In genomic region chr19:10568444-10568825, GRCh38 we compare ENCODE assay signal across 6 cellular contexts. TPM values are rescaled to one million over a fixed set of nuclear protein-coding genes. Genes with fewer than 3 reads are reported as not detected.
DNase-seq lines count a peak whose midpoint lies in the region; ATAC-seq, FAIRE-seq and TF ChIP-seq lines count a peak whose summit lies in the region.

No MANE protein-coding gene starts in this region.

- peak overlapping the region; percentile 91 for H3K4me2 ChIP-seq in A549

- H3K4me3 ChIP-seq in A549: peak overlapping the region; percentile 88
- H3K4me3 ChIP-seq in heart left ventricle: peak overlapping the region; percentile 66 to 90 (median 82)

- peak overlapping the region; percentile 68 to 89 for H3K27ac ChIP-seq in A549
- H3K27ac ChIP-seq in heart left ventricle: peak overlapping the region in 11 of 12 donors; percentile 59 to 91 (median 83)

- no peak for FAIRE-seq in A549 (lab: Jason Lieb, UNC)

- no peak for TF ChIP-seq RAD21 in A549 (conservative IDR thresholded peaks at IDR 0.05 in 1 of 2, IDR thresholded peaks at IDR 0.05 in 1 of 2)

- H3K4me1 ChIP-seq in A549 (peaks cover 28% of the 10 kb centered on the region), heart left ventricle (peaks cover 8 to 54% (median 33%) of the 10 kb centered on the region in 12 donors)

- TF ChIP-seq POLR2A in A549 (IDR thresholded peaks at IDR 0.05; ENCODE audit: low read length) (no peak), heart left ventricle (IDR thresholded peaks at IDR 0.05) (no peak)

- intact Hi-C loops in heart left ventricle (cut with DNase I): loop anchor here in 8 of 10 donors (2.0 to 10.0 kb wide), 9 partner anchors 64 to 166 kb away; partner anchors contain the start of genes CDC37 (in 5 of the 8), KEAP1 (in 5 of the 8) and ILF3 (in 1 of the 8)

- CTCF ChIA-PET in A549 (lab: Yijun Ruan, JAX): interaction anchor here (1.4 to 3.0 kb wide), 6 partner anchors 13 to 180 kb away, joined by 3 to 12 read pairs (median 8); no protein-coding TSS in a partner anchor

- H3K9me3 ChIP-seq in A549: no peaks in the 10 kb centered on the region
- H3K9me3 ChIP-seq in heart left ventricle: no peaks in the 10 kb centered on the region

- no peaks in the 10 kb centered on the region for H3K27me3 ChIP-seq in heart left ventricle

- peak; percentile 1 to 51; a peak in 5 of 6 replicates for ATAC-seq in A549
- ATAC-seq in GM21825 (IDR thresholded peaks at IDR 0.05; ENCODE audit: unreplicated experiment): peak; percentile 8
- no peak for ATAC-seq in heart left ventricle

- DNase-seq in A549 (ENCODE audit: low read depth in 1 of 2, low spot score in 1 of 2): peak in 1 of 2 experiments; percentile 50
- DNase-seq in T-helper 9 cell: peak; percentile 49
- DNase-seq in heart left ventricle: peak in 1 of 5 donors; percentile 31
- peak; percentile 63 for DNase-seq in stimulated activated naive CD4-positive, alpha-beta T cell treated with Interleukin-2 at 50 U/mL for 16 hours (lab: John Stamatoyannopoulos, UW)
- DNase-seq in glomerular visceral epithelial cell (ENCODE audit: extremely low spot score): no peak

- POLR2A ChIA-PET in A549 (lab: Yijun Ruan, JAX): no interaction called here

- WGBS in A549 (ENCODE audit: missing lambda C conversion rate): no CpG with 5 or more reads among the region's 49 CpGs
- 0 to 1% (median 1%) methylated on average over 9 to 49 of the region's 49 CpGs for WGBS in heart left ventricle, 4 donors

- TF ChIP-seq CTCF in A549 (IDR thresholded peaks at IDR 0.05) (no peak), heart left ventricle (IDR thresholded peaks at IDR 0.05) (no peak)

- no peak for TF ChIP-seq EP300 in A549 (IDR thresholded peaks at IDR 0.05)

- H3K36me3 ChIP-seq in heart left ventricle: peaks cover 0 to 3% (median 0%) of the 10 kb centered on the region in 9 donors

TF ChIP-seq in A549, 52 proteins besides CTCF, POLR2A, EP300 and RAD21:
- TF ChIP-seq, protein P1, sequence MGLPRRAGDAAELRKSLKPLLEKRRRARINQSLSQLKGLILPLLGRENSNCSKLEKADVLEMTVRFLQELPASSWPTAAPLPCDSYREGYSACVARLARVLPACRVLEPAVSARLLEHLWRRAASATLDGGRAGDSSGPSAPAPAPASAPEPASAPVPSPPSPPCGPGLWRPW (IDR thresholded peaks at IDR 0.05): no peak
- TF ChIP-seq FOSL2 (IDR thresholded peaks at IDR 0.05): no peak
- TF ChIP-seq FOSL2 (CRISPR knock-in tag; IDR thresholded peaks at IDR 0.05): no peak
- no peak for TF ChIP-seq JUNB (IDR thresholded peaks at IDR 0.05)
- no peak for TF ChIP-seq NFE2L2 (conservative IDR thresholded peaks at IDR 0.05; ENCODE audit: low read length)
- TF ChIP-seq HOXB13 (CRISPR knock-in tag; IDR thresholded peaks at IDR 0.05; ENCODE audit: low read depth): no peak
- TF ChIP-seq MAZ (IDR thresholded peaks at IDR 0.05; ENCODE audit: borderline replicate concordance, low read depth, low read length): no peak
- TF ChIP-seq, protein P2, sequence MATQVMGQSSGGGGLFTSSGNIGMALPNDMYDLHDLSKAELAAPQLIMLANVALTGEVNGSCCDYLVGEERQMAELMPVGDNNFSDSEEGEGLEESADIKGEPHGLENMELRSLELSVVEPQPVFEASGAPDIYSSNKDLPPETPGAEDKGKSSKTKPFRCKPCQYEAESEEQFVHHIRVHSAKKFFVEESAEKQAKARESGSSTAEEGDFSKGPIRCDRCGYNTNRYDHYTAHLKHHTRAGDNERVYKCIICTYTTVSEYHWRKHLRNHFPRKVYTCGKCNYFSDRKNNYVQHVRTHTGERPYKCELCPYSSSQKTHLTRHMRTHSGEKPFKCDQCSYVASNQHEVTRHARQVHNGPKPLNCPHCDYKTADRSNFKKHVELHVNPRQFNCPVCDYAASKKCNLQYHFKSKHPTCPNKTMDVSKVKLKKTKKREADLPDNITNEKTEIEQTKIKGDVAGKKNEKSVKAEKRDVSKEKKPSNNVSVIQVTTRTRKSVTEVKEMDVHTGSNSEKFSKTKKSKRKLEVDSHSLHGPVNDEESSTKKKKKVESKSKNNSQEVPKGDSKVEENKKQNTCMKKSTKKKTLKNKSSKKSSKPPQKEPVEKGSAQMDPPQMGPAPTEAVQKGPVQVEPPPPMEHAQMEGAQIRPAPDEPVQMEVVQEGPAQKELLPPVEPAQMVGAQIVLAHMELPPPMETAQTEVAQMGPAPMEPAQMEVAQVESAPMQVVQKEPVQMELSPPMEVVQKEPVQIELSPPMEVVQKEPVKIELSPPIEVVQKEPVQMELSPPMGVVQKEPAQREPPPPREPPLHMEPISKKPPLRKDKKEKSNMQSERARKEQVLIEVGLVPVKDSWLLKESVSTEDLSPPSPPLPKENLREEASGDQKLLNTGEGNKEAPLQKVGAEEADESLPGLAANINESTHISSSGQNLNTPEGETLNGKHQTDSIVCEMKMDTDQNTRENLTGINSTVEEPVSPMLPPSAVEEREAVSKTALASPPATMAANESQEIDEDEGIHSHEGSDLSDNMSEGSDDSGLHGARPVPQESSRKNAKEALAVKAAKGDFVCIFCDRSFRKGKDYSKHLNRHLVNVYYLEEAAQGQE (IDR thresholded peaks at IDR 0.05): no peak
- TF ChIP-seq ZFP36 (IDR thresholded peaks at IDR 0.05; ENCODE audit: borderline replicate concordance, partially characterized antibody): no peak
- TF ChIP-seq EHF (CRISPR knock-in tag; IDR thresholded peaks at IDR 0.05): no peak
- no peak for TF ChIP-seq GATA3 (IDR thresholded peaks at IDR 0.05; ENCODE audit: borderline replicate concordance)
- no peak for TF ChIP-seq RCOR1 (IDR thresholded peaks at IDR 0.05; ENCODE audit: low read depth, low read length)
- TF ChIP-seq RNF2 (IDR thresholded peaks at IDR 0.05; ENCODE audit: borderline replicate concordance, low read depth): no peak
- TF ChIP-seq SREBF2 (IDR thresholded peaks at IDR 0.05): no peak
- no peak for TF ChIP-seq HOXA7 (CRISPR knock-in tag; IDR thresholded peaks at IDR 0.05)
- no peak for TF ChIP-seq HMGXB4 (CRISPR knock-in tag; IDR thresholded peaks at IDR 0.05; ENCODE audit: borderline replicate concordance)
- no peak for TF ChIP-seq CEBPB (IDR thresholded peaks at IDR 0.05)
- TF ChIP-seq HDAC2 (IDR thresholded peaks at IDR 0.05): no peak

RNA-seq across cellular contexts. Expression of gene CDKN2D, which starts 0.3 kb away (rescaled TPM):
- polyA plus RNA-seq in A549 (2011; rRNA removed) (2.6 and 3.1 TPM in 2 replicates), A549 (2017; fragmentation: RNase III; extraction: RNeasy Plus Mini Kit Qiagen cat#74134 plus additional on column Dnase treatment) (3.9 to 4.3 TPM (median 4.1 TPM) in 3 replicates), heart left ventricle (10 to 100 TPM; 11.1 to 28.0 TPM)
- polyA plus RNA-seq in A549 (2012; cell fraction: cytosol; rRNA removed): 9.4 and 11.5 TPM in 2 replicates
- 4.8 and 8.9 TPM in 2 replicates for polyA plus RNA-seq in A549 (2012; cell fraction: nucleus; rRNA removed)
- polyA minus RNA-seq in A549 (2011; rRNA and poly(A)+ RNA removed): 1.0 and 2.0 TPM in 2 replicates
- 10 to 100 TPM in 6 of 9 donors, 1 to 10 TPM in 3; 6.8 to 19.9 (median 11.8) TPM for total RNA-seq in heart left ventricle

RNA-seq across cellular contexts. Expression of gene KRI1, which starts 2.6 kb away (rescaled TPM):
- polyA plus RNA-seq in A549 (2011; rRNA removed) (10.6 and 21.6 TPM in 2 replicates), A549 (2017; fragmentation: RNase III; extraction: RNeasy Plus Mini Kit Qiagen cat#74134 plus additional on column Dnase treatment) (23.2 to 25.6 TPM (median 25.2 TPM) in 3 replicates), heart left ventricle (10 to 100 TPM in 1 of 2 donors, 1 to 10 TPM in 1; 9.8 to 15.0 TPM)
- 14.0 and 14.4 TPM in 2 replicates for polyA plus RNA-seq in A549 (2012; cell fraction: cytosol; rRNA removed)
- polyA plus RNA-seq in A549 (2012; cell fraction: nucleus; rRNA removed): 42.6 and 45.9 TPM in 2 replicates
- polyA minus RNA-seq in A549 (2011; rRNA and poly(A)+ RNA removed): 5.7 and 6.3 TPM in 2 replicates
- total RNA-seq in heart left ventricle: 10 to 100 TPM in 6 of 9 donors, 1 to 10 TPM in 3; 6.7 to 13.0 (median 10.4) TPM

RNA-seq across cellular contexts. Expression of gene AP1M2, which starts 18.7 kb away (rescaled TPM):
- polyA plus RNA-seq in A549 (2011; rRNA removed) (13.0 and 17.4 TPM in 2 replicates), A549 (2017; fragmentation: RNase III; extraction: RNeasy Plus Mini Kit Qiagen cat#74134 plus additional on column Dnase treatment) (44.8 to 53.1 TPM (median 45.0 TPM) in 3 replicates), heart left ventricle (not detected)
- polyA plus RNA-seq in A549 (2012; cell fraction: cytosol; rRNA removed): 30.6 and 31.2 TPM in 2 replicates
- 8.6 and 21.0 TPM in 2 replicates for polyA plus RNA-seq in A549 (2012; cell fraction: nucleus; rRNA removed)
- polyA minus RNA-seq in A549 (2011; rRNA and poly(A)+ RNA removed): 8.1 and 9.1 TPM in 2 replicates
- total RNA-seq in heart left ventricle: 1 to 10 TPM in 1 of 9 donors, not detected in 8; 3.6 TPM

RNA-seq across cellular contexts. Expression of gene ATG4D, which starts 24.7 kb away (rescaled TPM):
- 6.9 and 7.3 TPM in 2 replicates for polyA plus RNA-seq in A549 (2011; rRNA removed)
- polyA plus RNA-seq in A549 (2012; cell fraction: cytosol; rRNA removed): 17.8 and 24.2 TPM in 2 replicates
- polyA plus RNA-seq in A549 (2012; cell fraction: nucleus; rRNA removed): 69.2 and 76.8 TPM in 2 replicates
- 10.4 to 12.4 TPM (median 10.7 TPM) in 3 replicates for polyA plus RNA-seq in A549 (2017; fragmentation: RNase III; extraction: RNeasy Plus Mini Kit Qiagen cat#74134 plus additional on column Dnase treatment)
- 10.8 and 14.9 TPM in 2 replicates for polyA minus RNA-seq in A549 (2011; rRNA and poly(A)+ RNA removed)
- total RNA-seq in heart left ventricle: 10 to 100 TPM; 47.3 to 76.1 (median 55.3) TPM
- 10 to 100 TPM; 55.9 to 83.5 TPM for polyA plus RNA-seq in heart left ventricle

RNA-seq across cellular contexts. Expression of gene S1PR5, which starts 51.2 kb away (rescaled TPM):
- polyA plus RNA-seq in A549 (2011; rRNA removed) (0.99 and 2.1 TPM in 2 replicates), A549 (2017; fragmentation: RNase III; extraction: RNeasy Plus Mini Kit Qiagen cat#74134 plus additional on column Dnase treatment) (3.0 to 3.8 TPM (median 3.1 TPM) in 3 replicates), heart left ventricle (under 1 TPM in 1 of 2 donors, not detected in 1; 0.10 TPM)
- polyA plus RNA-seq in A549 (2012; cell fraction: cytosol; rRNA removed): 2.2 and 3.3 TPM in 2 replicates
- polyA plus RNA-seq in A549 (2012; cell fraction: nucleus; rRNA removed): 2.5 and 5.1 TPM in 2 replicates
- 0.78 and 0.83 TPM in 2 replicates for polyA minus RNA-seq in A549 (2011; rRNA and poly(A)+ RNA removed)
- 1 to 10 TPM in 1 of 9 donors, under 1 TPM in 5, not detected in 3; 0.23 to 1.7 (median 0.32) TPM for total RNA-seq in heart left ventricle

Comparison
In these comparisons a context has a peak if more than half of its experiments do, and no peak if none do; other contexts are left out.
1. ATAC-seq: peak in A549 (2 of 2) and GM21825 (single experiment); none in heart left ventricle (0 of 4).
2. RNA of gene AP1M2, which starts 18.7 kb away (polyA plus RNA-seq): 8.6 to 53.1 TPM in A549; not detected in heart left ventricle; every median in the first group is over 4 times any median in the second.